In the genomic region with DNA sequence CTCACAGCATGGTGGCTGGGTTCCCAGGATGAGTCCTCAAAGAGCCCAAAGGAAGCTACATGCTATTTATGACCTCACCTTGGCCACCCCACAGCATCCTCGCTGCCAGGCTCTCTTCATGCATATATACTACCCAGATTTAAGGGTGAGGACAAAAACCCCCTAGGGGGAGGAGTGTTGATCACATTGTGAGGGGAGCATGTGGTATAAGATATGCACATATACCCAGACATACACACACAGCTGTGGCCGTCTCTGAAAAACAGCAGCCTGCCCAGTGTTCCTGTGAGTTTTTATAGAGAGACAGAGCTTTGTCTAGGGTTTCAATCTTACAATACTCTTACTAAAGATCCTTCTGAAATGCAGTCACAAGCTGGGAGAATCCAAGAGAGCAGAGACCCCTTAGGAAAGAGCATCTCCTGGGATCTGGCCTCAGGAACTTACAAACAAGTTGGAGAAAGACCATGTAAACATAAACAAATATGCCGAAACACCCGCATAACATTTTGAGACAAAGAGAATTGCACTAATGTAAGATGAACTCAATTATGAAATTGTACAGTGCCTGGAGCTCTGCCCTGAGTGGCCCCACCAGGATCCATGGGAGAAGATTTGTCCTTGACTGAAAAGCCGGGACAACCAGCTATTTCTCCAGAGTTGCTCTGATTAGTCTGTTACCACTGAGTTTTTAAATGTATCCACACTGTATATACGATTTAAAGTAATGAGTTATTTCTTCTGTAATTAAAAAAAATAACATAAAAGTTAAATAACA, we compare ENCODE assay signal across 19 cellular contexts.
DNase-seq lines count a peak whose midpoint lies in the region; FAIRE-seq and TF ChIP-seq lines count a peak whose summit lies in the region.
"Had no signal": no experiment of that assay in that cellular context is flagged by ENCODE, and none has a peak within 500 bp of the region (broad histone marks: within the 10 kb centered on the region; RNA-seq: fewer than 3 reads in every experiment).

No MANE protein-coding gene starts in this region.

- peak; percentile 36 for DNase-seq in NCI-H69 (lab: John Stamatoyannopoulos, UW)
- DNase-seq in glutamatergic neuron: no peak
- peak; percentile 26 for DNase-seq in posterior vena cava (ENCODE audit: low spot score)
- DNase-seq in activated gamma-delta T cell treated with Interleukin-2 at 50 U/mL for 16 hours: no peak
- DNase-seq in small intestine: no peak
- DNase-seq in GM20000 (ENCODE audit: low spot score): no peak
- DNase-seq: AML-193, DMS53, EL, GF-D8, GM23248, H9, IMR-90, NCI-H1436 treated with DMSO at 0.1 percent for 48 hours, NCI-H1930, NCI-H774 had no signal

- FAIRE-seq in small intestine (lab: Jason Lieb, UNC): no peak

- WGBS in small intestine, 3 donors: 80 to 88% (median 87%) methylated on average over 6 of the region's 6 CpGs

- intact Hi-C loops in posterior vena cava (cut with DNase I): no loop called here

- H3K4me1 ChIP-seq in BLaER1 (peaks cover 92% of the 10 kb centered on the region), small intestine (ENCODE audit: control insufficient read depth in 2 of 2, insufficient read depth in 1 of 2, low read depth in 1 of 2, low read length in 1 of 2) (peaks cover 0 to 1% of the 10 kb centered on the region in 2 donors)

- H3K9ac ChIP-seq in BLaER1: no peak overlapping the region
- H3K9ac ChIP-seq: GM23248, KMS-11 had no signal

- peaks cover 42% of the 10 kb centered on the region for H3K9me3 Mint-ChIP-seq in glutamatergic neuron (ENCODE audit: unreplicated experiment)
- H3K9me3 Mint-ChIP-seq: CD14-positive monocyte had no signal

- H4K20me1 ChIP-seq in BLaER1: no peaks in the 10 kb centered on the region

- H3K27ac Mint-ChIP-seq in glutamatergic neuron (ENCODE audit: unreplicated experiment): peak overlapping the region; percentile 98
- H3K27ac Mint-ChIP-seq: H9 had no signal

- H3K4me3 Mint-ChIP-seq in glutamatergic neuron (ENCODE audit: unreplicated experiment): no peak overlapping the region
- H3K4me3 Mint-ChIP-seq: CD14-positive monocyte, H9 had no signal

- no peaks in the 10 kb centered on the region for H3K27me3 ChIP-seq in BLaER1
- no peaks in the 10 kb centered on the region for H3K27me3 ChIP-seq in small intestine (ENCODE audit: control insufficient read depth in 2 of 2, insufficient read depth in 2 of 2, low read length in 2 of 2)

- H3K9me3 ChIP-seq in BLaER1 (no peaks in the 10 kb centered on the region), small intestine (ENCODE audit: control insufficient read depth, low read depth) (no peaks in the 10 kb centered on the region)

- peak overlapping the region; percentile 68 for H3K27ac ChIP-seq in BLaER1
- peak overlapping the region in 1 of 2 donors; percentile 20 for H3K27ac ChIP-seq in small intestine (ENCODE audit: low read depth in 1 of 2, low read length in 1 of 2)
- H3K27ac ChIP-seq: GM23248, KMS-11 had no signal

- H3K4me3 ChIP-seq in BLaER1 (no peak overlapping the region), small intestine (ENCODE audit: low read depth in 1 of 2, low read length in 2 of 2) (no peak overlapping the region)
- H3K4me3 ChIP-seq: GM23248 had no signal

- H3K36me3 Mint-ChIP-seq in glutamatergic neuron (ENCODE audit: unreplicated experiment): no peaks in the 10 kb centered on the region
- H3K36me3 Mint-ChIP-seq: CD14-positive monocyte had no signal

- H3K36me3 ChIP-seq in BLaER1 (no peaks in the 10 kb centered on the region), small intestine (ENCODE audit: control insufficient read depth in 2 of 2, insufficient read depth in 2 of 2, low read length in 2 of 2) (no peaks in the 10 kb centered on the region)

- TF ChIP-seq CTCF in glutamatergic neuron (IDR thresholded peaks at IDR 0.05; ENCODE audit: partially characterized antibody, unreplicated experiment) (no peak), GM20000 (IDR thresholded peaks at IDR 0.05; ENCODE audit: extremely low read depth, missing control alignments) (no peak)

- H3K4me1 Mint-ChIP-seq in glutamatergic neuron (ENCODE audit: low read depth, unreplicated experiment): peaks cover 50% of the 10 kb centered on the region
- H3K4me1 Mint-ChIP-seq: CD14-positive monocyte had no signal

- H3K4me2 ChIP-seq in BLaER1: peak overlapping the region; percentile 87
- H3K4me2 ChIP-seq: KMS-11 had no signal

- peaks cover 29% of the 10 kb centered on the region for H3K27me3 Mint-ChIP-seq in glutamatergic neuron (ENCODE audit: unreplicated experiment)

Comparison
In these comparisons a context has a peak if more than half of its experiments do, and no peak if none do; other contexts are left out.
1. DNase-seq: peak in NCI-H69 (single experiment) and posterior vena cava (single experiment); none in glutamatergic neuron (single experiment), activated gamma-delta T cell treated with Interleukin-2 at 50 U/mL for 16 hours (single experiment), small intestine (single experiment) and GM20000 (single experiment).